Comparison of ENCODE assay signal across 15 cellular contexts in genomic region chr1:187840557-187840956, GRCh38.
DNase-seq lines count a peak whose midpoint lies in the region; ATAC-seq and TF ChIP-seq lines count a peak whose summit lies in the region.
"Had no signal": no experiment of that assay in that cellular context is flagged by ENCODE, and none has a peak within 500 bp of the region (broad histone marks: within the 10 kb centered on the region; RNA-seq: fewer than 3 reads in every experiment).

No MANE protein-coding gene starts in this region.

- no peaks in the 10 kb centered on the region for H4K20me1 ChIP-seq in hepatocyte (ENCODE audit: insufficient read depth, poor library complexity, severe bottlenecking)

- ATAC-seq in heart left ventricle (peak; percentile 78 to 83 (median 80)), Right ventricle myocardium inferior (no peak), HG03280 (IDR thresholded peaks at IDR 0.05; ENCODE audit: unreplicated experiment) (no peak)
- ATAC-seq: A549, PC-3 had no signal

- 12 to 20% (median 16%) methylated on average over 1 of the region's 1 CpG for WGBS in heart left ventricle, 4 donors
- 21% methylated on average over 1 of the region's 1 CpG for WGBS in hepatocyte (ENCODE audit: low lambda C conversion rate, missing lambda C conversion rate)

- intact Hi-C loops in heart left ventricle (cut with DNase I) (no loop called here), Right ventricle myocardium inferior (cut with DNase I) (no loop called here)

- no peaks in the 10 kb centered on the region for H3K9me2 ChIP-seq in hepatocyte (replicated peaks; ENCODE audit: insufficient read depth)

- H3K4me3 ChIP-seq in heart left ventricle, result no peak overlapping the region
- no peak overlapping the region for H3K4me3 ChIP-seq in hepatocyte
- H3K4me3 ChIP-seq: A549 had no signal

- no peak overlapping the region for H3K4me2 ChIP-seq in hepatocyte
- H3K4me2 ChIP-seq: A549, KMS-11 had no signal

- no peak for TF ChIP-seq POLR2A in heart left ventricle (IDR thresholded peaks at IDR 0.05)

- peaks cover 0 to 4% (median 0%) of the 10 kb centered on the region in 12 donors for H3K9me3 ChIP-seq in heart left ventricle
- H3K9me3 ChIP-seq in hepatocyte (ENCODE audit: low read depth), result no peaks in the 10 kb centered on the region
- H3K9me3 ChIP-seq: A549 had no signal

- no peaks in the 10 kb centered on the region for H3K79me2 ChIP-seq in hepatocyte

- H3K27me3 ChIP-seq in heart left ventricle, result no peaks in the 10 kb centered on the region
- H3K27me3 ChIP-seq in hepatocyte, result no peaks in the 10 kb centered on the region

- H3K4me1 ChIP-seq in heart left ventricle (peaks cover 0 to 10% (median 0%) of the 10 kb centered on the region in 12 donors), hepatocyte (ENCODE audit: insufficient read depth) (peaks cover 8% of the 10 kb centered on the region)
- H3K4me1 ChIP-seq: A549 had no signal

- DNase-seq in heart left ventricle (no peak), Right ventricle myocardium inferior (ENCODE audit: missing footprints) (no peak), amniotic epithelial cell (ENCODE audit: low read depth) (peak; percentile 86), hepatocyte (ENCODE audit: low spot score) (peak; percentile 7), amniotic stem cell (lab: John Stamatoyannopoulos, UW) (no peak), KG1 (lab: John Stamatoyannopoulos, UW) (no peak), GOT3 (lab: John Stamatoyannopoulos, UW) (no peak)
- DNase-seq: NCI-H1092; NCI-H2227 treated with DMSO at 0.1 percent for 48 hours; NCI-H526 treated with DMSO at 0.1 percent for 48 hours; NK-92 treated with Interleukin-12 subunit alpha and Interleukin-12 subunit beta, amount 100 ng/mL, for 24 hours had no signal

- H3K27ac ChIP-seq in heart left ventricle, result peak overlapping the region in 4 of 12 donors; percentile 3 to 45 (median 20)
- no peak overlapping the region for H3K27ac ChIP-seq in hepatocyte
- H3K27ac ChIP-seq: A549, KMS-11 had no signal

- H3K36me3 ChIP-seq in heart left ventricle, result no peaks in the 10 kb centered on the region
- no peaks in the 10 kb centered on the region for H3K36me3 ChIP-seq in hepatocyte (replicated peaks; ENCODE audit: insufficient read depth, low read depth)

- H2AFZ ChIP-seq in hepatocyte, result no peak overlapping the region

- TF ChIP-seq CTCF in heart left ventricle (IDR thresholded peaks at IDR 0.05) (no peak), hepatocyte (IDR thresholded peaks at IDR 0.05; ENCODE audit: poor library complexity) (no peak)

Comparison
In these comparisons a context has a peak if more than half of its experiments do, and no peak if none do; other contexts are left out.
1. ATAC-seq: peak in heart left ventricle (4 of 4); none in Right ventricle myocardium inferior (single experiment) and HG03280 (single experiment).
2. DNase-seq: peak in amniotic epithelial cell (single experiment) and hepatocyte (single experiment); none in heart left ventricle (0 of 5), Right ventricle myocardium inferior (single experiment), amniotic stem cell (single experiment), KG1 (single experiment) and GOT3 (single experiment).